In genomic region chr9:18386091-18386490, GRCh38 we compare ENCODE assay signal across 20 cellular contexts.
"Had no signal": no experiment of that assay in that cellular context is flagged by ENCODE, and none has a peak within 500 bp of the region (broad histone marks: within the 10 kb centered on the region; RNA-seq: fewer than 3 reads in every experiment).

No MANE protein-coding gene starts in this region.

- H3K27me3 ChIP-seq: brain microvascular endothelial cell, colonic mucosa, suprapubic skin had no signal

- H3K27ac ChIP-seq: brain microvascular endothelial cell, colonic mucosa, suprapubic skin had no signal

- H3K4me1 ChIP-seq: colonic mucosa, suprapubic skin had no signal

- H3K4me3 ChIP-seq: colonic mucosa, suprapubic skin had no signal

- H3K9me3 ChIP-seq: colonic mucosa, suprapubic skin had no signal

- DNase-seq: activated CD4-positive, alpha-beta memory T cell treated with anti-CD3 and anti-CD28 coated beads, Interleukin-2, amount 10 ng/mL, durations not matched to agents 7 days and 5 days; activated CD4-positive, alpha-beta T cell treated with anti-CD3 and anti-CD28 coated beads for 48 hours; activated CD4-positive, CD25-positive, alpha-beta regulatory T cell; activated CD8-positive, alpha-beta memory T cell treated with anti-CD3 and anti-CD28 coated beads, Interleukin-2, amount 10 ng/mL, durations not matched to agents 7 days and 5 days; activated naive CD4-positive, alpha-beta T cell treated with Interleukin-2 at 50 U/mL for 16 hours; activated naive CD8-positive, alpha-beta T cell treated with anti-CD3 and anti-CD28 coated beads, Interleukin-2, amount 10 ng/mL, durations not matched to agents 7 days and 5 days; brain microvascular endothelial cell; central memory CD4-positive, alpha-beta T cell; colonic mucosa; immature natural killer cell; left ventricle myocardium superior; nephron progenitor cell; right cardiac atrium; small intestine; stimulated activated CD4-positive, alpha-beta T cell treated with anti-CD3 and anti-CD28 coated beads, Interleukin-4, amount 100 ng/mL, for 1 hour; stimulated activated naive CD8-positive, alpha-beta T cell treated with anti-CD3 and anti-CD28 coated beads, Interleukin-15, amount 100 ng/mL, for 72 hours; T-helper 1 cell; T-helper 9 cell; trophoblast cell had no signal

- H3K36me3 ChIP-seq: brain microvascular endothelial cell, colonic mucosa, suprapubic skin had no signal

- ATAC-seq: activated CD8-positive, alpha-beta memory T cell treated with anti-CD3 and anti-CD28 coated beads, Interleukin-2, amount 10 ng/mL, durations not matched to agents 7 days and 5 days; left ventricle myocardium superior; right cardiac atrium; stimulated activated naive CD8-positive, alpha-beta T cell treated with anti-CD3 and anti-CD28 coated beads, Interleukin-15, amount 100 ng/mL, for 72 hours had no signal
